21 cellular contexts compared by ENCODE assay signal in genomic region chr13:37752156-37752555, GRCh38.
DNase-seq lines count a peak whose midpoint lies in the region; TF ChIP-seq lines count a peak whose summit lies in the region.
"Had no signal": no experiment of that assay in that cellular context is flagged by ENCODE, and none has a peak within 500 bp of the region (broad histone marks: within the 10 kb centered on the region; RNA-seq: fewer than 3 reads in every experiment).

No MANE protein-coding gene starts in this region.

- peaks cover 8% of the 10 kb centered on the region for H3F3A ChIP-seq in neural progenitor cell (ENCODE audit: low read depth)

- H4K20me1 ChIP-seq in neural progenitor cell (ENCODE audit: low read depth) = no peaks in the 10 kb centered on the region
- H4K20me1 ChIP-seq: BLaER1 treated with 17β-estradiol and CSF1 and Interleukin-3, amounts not matched to agents 10 nM and 100 nM had no signal

- H3K36me3 ChIP-seq in neural progenitor cell = no peaks in the 10 kb centered on the region
- H3K36me3 ChIP-seq: BLaER1 treated with 17β-estradiol and CSF1 and Interleukin-3, amounts not matched to agents 10 nM and 100 nM had no signal

- no peak for TF ChIP-seq CTCF in neural progenitor cell (IDR thresholded peaks at IDR 0.05)

- H2AFZ ChIP-seq in neural progenitor cell (replicated peaks) = no peak overlapping the region

- peaks cover 3% of the 10 kb centered on the region for H3K4me1 Mint-ChIP-seq in neural progenitor cell
- H3K4me1 Mint-ChIP-seq: CD4-positive, alpha-beta memory T cell had no signal

- no peaks in the 10 kb centered on the region for H3K27me3 ChIP-seq in neural progenitor cell
- H3K27me3 ChIP-seq: BLaER1 treated with 17β-estradiol and CSF1 and Interleukin-3, amounts not matched to agents 10 nM and 100 nM had no signal

- peak overlapping the region; percentile 43 for H3K4me2 ChIP-seq in neural progenitor cell
- H3K4me2 ChIP-seq: BLaER1 treated with 17β-estradiol and CSF1 and Interleukin-3, amounts not matched to agents 10 nM and 100 nM had no signal

- H3K79me2 ChIP-seq in neural progenitor cell (ENCODE audit: low read depth) = peaks cover 32% of the 10 kb centered on the region

- H3K9me3 Mint-ChIP-seq in neural progenitor cell = no peaks in the 10 kb centered on the region

- peaks cover 13% of the 10 kb centered on the region for H3K36me3 Mint-ChIP-seq in neural progenitor cell
- H3K36me3 Mint-ChIP-seq: CD4-positive, alpha-beta memory T cell had no signal

- H3K27ac ChIP-seq in neural progenitor cell = peak overlapping the region; percentile 69
- H3K27ac ChIP-seq: BLaER1 treated with 17β-estradiol and CSF1 and Interleukin-3, amounts not matched to agents 10 nM and 100 nM had no signal

- no peaks in the 10 kb centered on the region for H3K27me3 Mint-ChIP-seq in neural progenitor cell (ENCODE audit: insufficient read depth, low read depth)
- H3K27me3 Mint-ChIP-seq: CD4-positive, alpha-beta memory T cell had no signal

- no peak overlapping the region for H3K9ac ChIP-seq in neural progenitor cell
- H3K9ac ChIP-seq: BLaER1 treated with 17β-estradiol and CSF1 and Interleukin-3, amounts not matched to agents 10 nM and 100 nM had no signal

- no peak overlapping the region for H3K27ac Mint-ChIP-seq in neural progenitor cell
- H3K27ac Mint-ChIP-seq: CD4-positive, alpha-beta memory T cell had no signal

- H3K9me3 ChIP-seq in neural progenitor cell (ENCODE audit: low read depth) = no peaks in the 10 kb centered on the region
- H3K9me3 ChIP-seq: Caco-2 had no signal

- peak; percentile 14 for DNase-seq in M059J (ENCODE audit: low read depth)
- peak; percentile 3 for DNase-seq in fibroblast of gingiva (ENCODE audit: low read depth)
- no peak for DNase-seq in neural progenitor cell (ENCODE audit: low spot score)
- no peak for DNase-seq in MV-4-11 (lab: John Stamatoyannopoulos, UW)
- DNase-seq in SIG-M5 (lab: John Stamatoyannopoulos, UW) = no peak
- no peak for DNase-seq in SHP77 treated with DMSO at 0.1 percent for 48 hours (lab: John Stamatoyannopoulos, UW)
- no peak for DNase-seq in NCI-H82 (lab: John Stamatoyannopoulos, UW)
- DNase-seq: Caco-2; CD4-positive, alpha-beta memory T cell; DMS 273 treated with DMSO at 0.1 percent for 48 hours; DMS79 treated with DMSO at 0.1 percent for 48 hours; H7; KBM-7; NCI-H1105; NCI-H146; NCI-H2029; NCI-H226; NCI-H524; OCI-M1 had no signal

- no peak overlapping the region for H3K4me3 Mint-ChIP-seq in neural progenitor cell
- H3K4me3 Mint-ChIP-seq: CD4-positive, alpha-beta memory T cell had no signal

- peaks cover 30% of the 10 kb centered on the region for H3K4me1 ChIP-seq in neural progenitor cell

- no peak overlapping the region for H3K4me3 ChIP-seq in neural progenitor cell
- H3K4me3 ChIP-seq: BLaER1 treated with 17β-estradiol and CSF1 and Interleukin-3, amounts not matched to agents 10 nM and 100 nM; GM12878 had no signal

Comparison
In these comparisons a context has a peak if more than half of its experiments do, and no peak if none do; other contexts are left out.
1. DNase-seq: peak in M059J (single experiment) and fibroblast of gingiva (single experiment); none in neural progenitor cell (single experiment), MV-4-11 (single experiment), SIG-M5 (single experiment), SHP77 treated with DMSO at 0.1 percent for 48 hours (single experiment) and NCI-H82 (single experiment).